In the genomic region with DNA sequence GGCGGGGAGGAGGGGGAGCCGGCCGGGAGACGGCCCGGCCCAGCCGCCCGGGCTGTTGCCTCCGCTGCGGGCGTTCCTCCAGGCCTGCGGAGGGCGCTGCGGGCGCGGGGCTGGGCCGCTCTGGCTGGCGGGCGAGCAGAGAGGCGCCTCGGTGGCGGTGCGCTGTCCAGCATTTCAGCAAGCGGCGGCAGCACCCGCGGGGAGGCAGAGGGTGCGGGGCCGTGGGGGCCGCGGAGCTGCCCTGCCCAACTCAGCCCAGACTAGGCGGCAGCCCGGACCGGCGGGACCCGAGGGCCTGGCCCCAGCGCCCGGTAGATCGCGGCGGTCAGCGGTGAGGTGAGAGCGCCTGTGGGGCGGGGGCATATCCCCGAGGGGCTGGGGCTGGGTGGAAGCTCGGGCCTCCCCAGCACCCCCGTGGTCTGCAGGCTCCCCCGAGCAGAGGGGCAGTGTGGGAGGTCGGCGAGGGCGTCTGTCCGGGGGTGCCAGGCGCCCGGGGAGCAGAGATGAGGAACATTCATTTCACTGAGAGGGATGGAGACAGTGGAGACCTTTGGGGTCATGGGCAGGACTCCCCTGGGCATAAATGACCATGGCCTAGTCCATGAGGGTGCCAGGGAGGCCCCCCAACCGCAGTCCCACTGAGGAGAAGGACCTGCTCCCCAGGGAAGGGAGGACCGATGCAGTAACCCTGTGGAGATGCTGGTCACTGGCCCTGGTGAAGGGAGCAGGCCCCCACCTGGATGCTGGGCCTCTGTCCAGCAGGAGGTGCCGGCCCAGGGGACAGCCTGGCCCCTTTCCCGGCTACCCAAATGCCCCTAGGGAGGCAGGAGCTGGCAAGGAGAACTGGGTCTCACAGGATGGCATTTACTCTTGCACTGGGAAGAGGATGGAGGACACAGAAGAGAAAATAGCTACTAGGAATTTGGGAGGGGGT, we compare ENCODE assay signal across 1 cellular context.
A peak's percentile ranks its signal among the peaks of the same experiment; 100 is the strongest.
TF ChIP-seq lines count a peak whose summit lies in the region.

A gene with protein sequence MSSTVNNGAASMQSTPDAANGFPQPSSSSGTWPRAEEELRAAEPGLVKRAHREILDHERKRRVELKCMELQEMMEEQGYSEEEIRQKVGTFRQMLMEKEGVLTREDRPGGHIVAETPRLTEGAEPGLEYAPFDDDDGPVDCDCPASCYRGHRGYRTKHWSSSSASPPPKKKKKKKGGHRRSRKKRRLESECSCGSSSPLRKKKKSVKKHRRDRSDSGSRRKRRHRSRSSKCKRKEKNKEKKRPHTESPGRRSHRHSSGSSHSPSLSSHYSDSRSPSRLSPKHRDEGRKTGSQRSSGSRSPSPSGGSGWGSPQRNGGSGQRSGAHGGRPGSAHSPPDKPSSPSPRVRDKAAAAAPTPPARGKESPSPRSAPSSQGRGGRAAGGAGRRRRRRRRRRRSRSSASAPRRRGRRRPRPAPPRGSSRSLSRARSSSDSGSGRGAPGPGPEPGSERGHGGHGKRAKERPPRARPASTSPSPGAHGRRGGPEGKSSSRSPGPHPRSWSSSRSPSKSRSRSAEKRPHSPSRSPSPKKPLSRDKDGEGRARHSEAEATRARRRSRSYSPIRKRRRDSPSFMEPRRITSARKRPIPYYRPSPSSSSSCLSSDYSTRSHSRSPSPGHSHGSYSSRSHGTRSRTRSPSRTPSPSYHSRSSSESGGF (plus strand): TSS at position 165 of the 934 bp plus-strand sequence. CDS start 33,171 bp downstream, outside the sequence.

TF ChIP-seq in WTC11, 78 proteins besides CTCF, POLR2A, EP300 and RAD21 (continued from another document and continues in another):
- TF ChIP-seq E2F5 (CRISPR knock-in tag; IDR thresholded peaks at IDR 0.05) (peak; percentile 82; the same call in 1 of the 2 replicates), TEAD1 (CRISPR knock-in tag; IDR thresholded peaks at IDR 0.05) (peak; percentile 98), SP1 (CRISPR knock-in tag; conservative IDR thresholded peaks at IDR 0.05) (peak; percentile 91), GABPB1 (CRISPR knock-in tag; IDR thresholded peaks at IDR 0.05) (peak; percentile 87), ZMAT4 (CRISPR knock-in tag; IDR thresholded peaks at IDR 0.05) (no peak), NR2C2 (CRISPR knock-in tag; IDR thresholded peaks at IDR 0.05) (0 out of 2 replicates have a peak, but pooled peaks have one; percentile 41), CREM (CRISPR knock-in tag; IDR thresholded peaks at IDR 0.05) (peak; percentile 75), JAZF1 (CRISPR knock-in tag; IDR thresholded peaks at IDR 0.05) (no peak), FOXP1 (CRISPR knock-in tag; IDR thresholded peaks at IDR 0.05; ENCODE audit: borderline replicate concordance) (peak; percentile 98), ZNF671 (CRISPR knock-in tag; IDR thresholded peaks at IDR 0.05) (no peak), NR1H2 (CRISPR knock-in tag; IDR thresholded peaks at IDR 0.05) (peak; percentile 54; the same call in 1 of the 2 replicates), SMAD3 (CRISPR knock-in tag; IDR thresholded peaks at IDR 0.05; ENCODE audit: borderline replicate concordance) (peak; percentile 95; the same call in 1 of the 2 replicates), ZNF423 (CRISPR knock-in tag; IDR thresholded peaks at IDR 0.05) (peak; percentile 33; the same call in 1 of the 2 replicates), FOXJ3 (CRISPR knock-in tag; IDR thresholded peaks at IDR 0.05; ENCODE audit: borderline replicate concordance) (no peak), NFE2L1 (CRISPR knock-in tag; IDR thresholded peaks at IDR 0.05) (peak; percentile 89), STAT6 (CRISPR knock-in tag; conservative IDR thresholded peaks at IDR 0.05; ENCODE audit: low read depth) (peak; percentile 94; the same call in 1 of the 2 replicates), SOX15 (CRISPR knock-in tag; IDR thresholded peaks at IDR 0.05) (no peak), ZNF396 (CRISPR knock-in tag; IDR thresholded peaks at IDR 0.05; ENCODE audit: borderline replicate concordance) (peak; percentile 79; the same call in 1 of the 2 replicates), MYBL2 (CRISPR knock-in tag; IDR thresholded peaks at IDR 0.05) (peak; percentile 97), E2F1 (CRISPR knock-in tag; IDR thresholded peaks at IDR 0.05) (peak; percentile 91), MLX (CRISPR knock-in tag; IDR thresholded peaks at IDR 0.05) (peak; percentile 95; the same call in 1 of the 2 replicates), ESRRA (CRISPR knock-in tag; IDR thresholded peaks at IDR 0.05; ENCODE audit: borderline replicate concordance) (peak; percentile 94; the same call in 1 of the 2 replicates), MAX (CRISPR knock-in tag; IDR thresholded peaks at IDR 0.05) (peak; percentile 77; the same call in 1 of the 2 replicates), TCF7 (CRISPR knock-in tag; IDR thresholded peaks at IDR 0.05; ENCODE audit: low read depth) (peak; percentile 89; the same call in 1 of the 2 replicates), ARID4B (CRISPR knock-in tag; IDR thresholded peaks at IDR 0.05; ENCODE audit: borderline replicate concordance) (peak; percentile 99), HMGA2 (CRISPR knock-in tag; IDR thresholded peaks at IDR 0.05) (no peak), ZNF317 (CRISPR knock-in tag; IDR thresholded peaks at IDR 0.05; ENCODE audit: borderline replicate concordance, low read depth) (peak; percentile 72; the same call in 1 of the 2 replicates)
- TF ChIP-seq, protein P1, sequence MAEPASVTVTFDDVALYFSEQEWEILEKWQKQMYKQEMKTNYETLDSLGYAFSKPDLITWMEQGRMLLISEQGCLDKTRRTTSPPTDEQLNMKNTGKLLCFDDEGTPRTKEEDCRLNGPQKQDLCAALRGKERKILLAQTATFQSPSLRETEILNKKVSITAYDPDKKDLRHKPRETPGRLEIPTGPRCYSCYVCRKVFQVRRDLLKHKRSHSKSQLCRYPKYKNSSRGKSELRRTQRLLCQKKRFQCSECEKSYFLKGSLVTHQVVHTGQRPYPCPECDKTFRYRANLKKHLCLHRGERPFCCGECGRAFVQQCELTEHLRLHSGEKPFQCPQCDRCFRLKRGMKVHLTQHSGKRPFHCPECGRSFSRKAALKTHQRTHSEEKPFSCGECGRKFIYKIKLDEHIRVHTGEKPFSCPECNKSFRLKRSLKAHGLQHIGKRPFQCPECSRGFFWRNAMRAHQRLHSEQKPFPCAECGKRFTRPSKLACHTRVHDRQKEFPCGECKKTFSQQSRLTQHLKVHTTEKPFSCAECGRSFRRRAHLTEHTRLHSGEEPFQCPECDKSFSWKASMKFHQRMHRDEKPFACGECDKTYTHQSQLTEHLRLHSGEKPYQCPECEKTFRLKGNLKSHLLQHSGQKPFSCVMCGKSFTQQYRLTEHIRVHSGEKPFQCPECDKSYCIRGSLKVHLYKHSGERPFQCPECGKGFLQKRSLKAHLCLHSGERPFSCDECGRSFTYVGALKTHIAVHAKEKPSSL (CRISPR knock-in tag; conservative IDR thresholded peaks at IDR 0.05), result no peak
- TF ChIP-seq, protein P2, sequence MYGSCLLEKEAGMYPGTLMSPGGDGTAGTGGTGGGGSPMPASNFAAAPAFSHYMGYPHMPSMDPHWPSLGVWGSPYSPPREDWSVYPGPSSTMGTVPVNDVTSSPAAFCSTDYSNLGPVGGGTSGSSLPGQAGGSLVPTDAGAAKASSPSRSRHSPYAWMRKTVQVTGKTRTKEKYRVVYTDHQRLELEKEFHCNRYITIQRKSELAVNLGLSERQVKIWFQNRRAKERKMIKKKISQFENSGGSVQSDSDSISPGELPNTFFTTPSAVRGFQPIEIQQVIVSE (CRISPR knock-in tag; IDR thresholded peaks at IDR 0.05; ENCODE audit: borderline replicate concordance), result no peak
